ENCODE assay signal across 8 cellular contexts in genomic region chr1:183180634-183181056, GRCh38. TPM values are rescaled to one million over a fixed set of nuclear protein-coding genes. Genes with fewer than 3 reads are reported as not detected.
DNase-seq lines count a peak whose midpoint lies in the region; ATAC-seq and TF ChIP-seq lines count a peak whose summit lies in the region.

No MANE protein-coding gene starts in this region.

- no peak overlapping the region for H2BK12ac ChIP-seq in neuronal stem cell (ENCODE audit: low read length)

- no peak for TF ChIP-seq CTCF in neural progenitor cell (IDR thresholded peaks at IDR 0.05)

- peak; percentile 99 for DNase-seq in A172 (ENCODE audit: low spot score)
- DNase-seq in GM19240 (ENCODE audit: insufficient read length, low spot score), result peak; percentile 22
- peak; percentile 18 for DNase-seq in HuH-7.5 (ENCODE audit: low spot score)
- peak; percentile 94 to 96 for DNase-seq in dermis microvascular lymphatic vessel endothelial cell (ENCODE audit: low read depth in 2 of 2)
- no peak for DNase-seq in neuronal stem cell (ENCODE audit: low spot score)
- DNase-seq in NCI-H187 (lab: John Stamatoyannopoulos, UW), result no peak
- no peak for DNase-seq in neural progenitor cell (ENCODE audit: low spot score)

- no peak overlapping the region for H3K4me2 ChIP-seq in neuronal stem cell (ENCODE audit: insufficient read depth, low read length, poor library complexity, severe bottlenecking)
- no peak overlapping the region for H3K4me2 ChIP-seq in neural progenitor cell

- H3K4me1 Mint-ChIP-seq in neural progenitor cell, result peaks cover 5% of the 10 kb centered on the region

- no peak overlapping the region for H2BK5ac ChIP-seq in neuronal stem cell (ENCODE audit: low read length)

- no CpG with 5 or more reads among the region's 3 CpGs for WGBS in neuronal stem cell (ENCODE audit: extremely low coverage in 2 of 2, insufficient read length in 2 of 2, insufficient replicate concordance in 1 of 2), 2 donors

- no peak overlapping the region for H2BK15ac ChIP-seq in neuronal stem cell (ENCODE audit: low read length)

- no peak for ATAC-seq in GM18867 (IDR thresholded peaks at IDR 0.05; ENCODE audit: unreplicated experiment)

- no peak overlapping the region for H4K91ac ChIP-seq in neuronal stem cell (ENCODE audit: low read depth, low read length, poor library complexity)

- no peaks in the 10 kb centered on the region for H3K9me3 Mint-ChIP-seq in neural progenitor cell

- H3K9ac ChIP-seq in neuronal stem cell (ENCODE audit: low read depth, low read length, poor library complexity) (no peak overlapping the region), neural progenitor cell (no peak overlapping the region)

- no peaks in the 10 kb centered on the region for H3K36me3 ChIP-seq in neuronal stem cell (replicated peaks in 1 of 2; ENCODE audit: control insufficient read depth in 2 of 2, insufficient read depth in 2 of 2, low read length in 2 of 2)
- H3K36me3 ChIP-seq in neural progenitor cell, result no peaks in the 10 kb centered on the region

- H3K27ac Mint-ChIP-seq in neural progenitor cell, result no peak overlapping the region

- H2BK120ac ChIP-seq in neuronal stem cell (ENCODE audit: low read depth, low read length), result no peak overlapping the region

- no peak overlapping the region for H4K8ac ChIP-seq in neuronal stem cell (ENCODE audit: low read depth, low read length)

- H3K14ac ChIP-seq in neuronal stem cell (ENCODE audit: low read length), result no peak overlapping the region

- H3F3A ChIP-seq in neural progenitor cell (ENCODE audit: low read depth), result no peaks in the 10 kb centered on the region

- H2AFZ ChIP-seq in neuronal stem cell (ENCODE audit: low read length), result peak overlapping the region; percentile 66
- no peak overlapping the region for H2AFZ ChIP-seq in neural progenitor cell (replicated peaks)

- H3K9me3 ChIP-seq in neuronal stem cell (replicated peaks in 1 of 2; ENCODE audit: control insufficient read depth in 2 of 2, insufficient read depth in 1 of 2, low read depth in 1 of 2, low read length in 2 of 2), result no peaks in the 10 kb centered on the region
- no peaks in the 10 kb centered on the region for H3K9me3 ChIP-seq in neural progenitor cell (ENCODE audit: low read depth)

- H3K27ac ChIP-seq in neuronal stem cell (replicated peaks; ENCODE audit: low read length), result no peak overlapping the region
- no peak overlapping the region for H3K27ac ChIP-seq in neural progenitor cell

- no peak overlapping the region for H3K18ac ChIP-seq in neuronal stem cell (ENCODE audit: low read length)

- H3K27me3 Mint-ChIP-seq in neural progenitor cell (ENCODE audit: insufficient read depth, low read depth), result peaks cover 3% of the 10 kb centered on the region

- H3K27me3 ChIP-seq in neuronal stem cell (ENCODE audit: control insufficient read depth in 3 of 3, insufficient read depth in 3 of 3, low read depth in 1 of 3, low read length in 3 of 3) (peaks cover 0 to 1% (median 0%) of the 10 kb centered on the region in 3 experiments), neural progenitor cell (peaks cover 16% of the 10 kb centered on the region)

- no peak overlapping the region for H2AK5ac ChIP-seq in neuronal stem cell (ENCODE audit: low read depth, low read length)

- H3K4me3 Mint-ChIP-seq in neural progenitor cell, result no peak overlapping the region

- no peaks in the 10 kb centered on the region for H3K79me2 ChIP-seq in neural progenitor cell (ENCODE audit: low read depth)

- H3K4me1 ChIP-seq in neuronal stem cell (ENCODE audit: control insufficient read depth in 2 of 2, insufficient read depth in 1 of 2, low read depth in 1 of 2, low read length in 2 of 2) (peaks cover 0 to 3% of the 10 kb centered on the region in 2 donors), neural progenitor cell (no peaks in the 10 kb centered on the region)

- H3K4ac ChIP-seq in neuronal stem cell (ENCODE audit: low read length), result no peak overlapping the region

- H4K20me1 ChIP-seq in neural progenitor cell (ENCODE audit: low read depth), result no peaks in the 10 kb centered on the region

- H3K4me3 ChIP-seq in neuronal stem cell (ENCODE audit: low read length in 2 of 2), result no peak overlapping the region
- no peak overlapping the region for H3K4me3 ChIP-seq in neural progenitor cell

- no peaks in the 10 kb centered on the region for H3K79me1 ChIP-seq in neuronal stem cell (ENCODE audit: low read depth, low read length)

- no peak overlapping the region for H3K23ac ChIP-seq in neuronal stem cell (ENCODE audit: low read depth, low read length, poor library complexity)

- H3K36me3 Mint-ChIP-seq in neural progenitor cell, result no peaks in the 10 kb centered on the region

RNA-seq across cellular contexts. Expression of gene LAMC2, which starts 5.4 kb away (rescaled TPM):
- 24.5 and 36.8 TPM in 2 replicates for total RNA-seq in A172 (2014; rRNA removed; shearing (Covaris generic))
- total RNA-seq in dermis microvascular lymphatic vessel endothelial cell (12.6 and 39.9 TPM in 2 replicates), neural progenitor cell (ENCODE audit: low replicate concordance) (0.36 and 0.46 TPM in 2 replicates)
- 0.20 TPM for polyA plus RNA-seq in neuronal stem cell (2013, experiment 1 of 2)
- 0.25 TPM for polyA plus RNA-seq in neuronal stem cell (2013, experiment 2 of 2)

Comparison
In these comparisons a context has a peak if more than half of its experiments do, and no peak if none do; other contexts are left out.
1. DNase-seq: peak in A172 (single experiment), GM19240 (single experiment), HuH-7.5 (single experiment) and dermis microvascular lymphatic vessel endothelial cell (2 of 2); none in neuronal stem cell (single experiment), NCI-H187 (0 of 2) and neural progenitor cell (single experiment).